1 cellular context compared by ENCODE assay signal in genomic region chr5:112978836-112979235, GRCh38.
TF ChIP-seq lines count a peak whose summit lies in the region.

No MANE protein-coding gene starts in this region.

TF ChIP-seq in WTC11, 78 proteins besides CTCF, POLR2A, EP300 and RAD21 (continued from another document):
- no peak for TF ChIP-seq ATF6 (CRISPR knock-in tag; IDR thresholded peaks at IDR 0.05)
